ENCODE assay signal across 1 cellular context in genomic region chr19:11948646-11949045, GRCh38.
TF ChIP-seq lines count a peak whose summit lies in the region.

No MANE protein-coding gene starts in this region.

TF ChIP-seq in GM23338, 12 proteins besides CTCF, POLR2A, EP300 and RAD21 (continued from another document):
- no peak for TF ChIP-seq ZNF462 (CRISPR knock-in tag; IDR thresholded peaks at IDR 0.05)
- no peak for TF ChIP-seq JUNB (IDR thresholded peaks at IDR 0.05; ENCODE audit: unreplicated experiment)
